In the genomic region with DNA sequence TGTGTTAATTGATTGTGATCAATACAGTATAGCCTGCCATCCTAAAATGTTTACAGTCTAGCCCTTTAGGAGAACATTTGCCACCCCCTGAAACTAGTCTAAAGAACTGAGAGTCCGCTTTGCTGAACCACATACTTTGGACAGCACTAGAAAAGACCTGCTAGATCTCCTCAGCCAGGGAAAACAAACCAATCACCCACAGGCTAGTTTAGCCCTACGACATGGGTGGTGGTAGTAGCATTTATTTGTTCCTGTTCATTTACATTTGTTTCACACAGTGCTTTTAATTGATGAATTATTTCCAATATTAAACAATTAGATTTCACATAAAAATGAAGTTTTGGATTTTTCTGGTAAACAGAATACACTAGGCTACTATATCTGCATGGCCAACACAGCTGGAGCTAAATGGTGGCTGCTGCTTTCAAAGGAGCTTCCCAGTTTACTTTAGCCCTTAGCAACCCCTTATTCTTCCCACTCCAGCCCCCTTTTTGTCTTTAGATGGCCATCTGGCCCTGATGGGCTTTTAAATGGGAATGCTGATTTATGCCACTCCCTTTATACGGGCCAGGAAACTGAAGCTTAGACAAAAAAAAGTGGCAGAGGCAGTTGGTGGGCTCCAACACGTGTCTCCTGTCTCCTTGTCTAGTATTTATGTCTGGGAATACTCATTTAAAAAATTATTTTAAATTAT, we compare ENCODE assay signal across 15 cellular contexts.
DNase-seq lines count a peak whose midpoint lies in the region; ATAC-seq and TF ChIP-seq lines count a peak whose summit lies in the region.
"Had no signal": no experiment of that assay in that cellular context is flagged by ENCODE, and none has a peak within 500 bp of the region (broad histone marks: within the 10 kb centered on the region; RNA-seq: fewer than 3 reads in every experiment).

No MANE protein-coding gene starts in this region.

- TF ChIP-seq POLR2A in esophagus muscularis mucosa (IDR thresholded peaks at IDR 0.05; ENCODE audit: low read depth): no peak

- no peaks in the 10 kb centered on the region for H3K9me3 Mint-ChIP-seq in nephron
- no peaks in the 10 kb centered on the region for H3K9me3 Mint-ChIP-seq in stimulated activated naive B cell treated with anti-CD40 and anti-IgM and Interleukin-4, amounts not matched to agents 10 μg/mL and 1 μg/mL and 100 μg/mL, for 72 hours
- H3K9me3 Mint-ChIP-seq: activated CD4-positive, alpha-beta T cell treated with anti-CD3 and anti-CD28 coated beads, Interleukin-2, amount 10 ng/mL, durations not matched to agents 24 days and 14 days; activated naive CD4-positive, alpha-beta T cell treated with anti-CD3 and anti-CD28 coated beads, Interleukin-2, amount 50 U/mL, for 72 hours; CD4-positive, CD25-positive, alpha-beta regulatory T cell had no signal

- no peak overlapping the region for H3K4me3 ChIP-seq in esophagus muscularis mucosa
- H3K4me3 ChIP-seq: gastroesophageal sphincter had no signal

- H3K27ac ChIP-seq in epithelial cell of prostate (peak overlapping the region; percentile 80), esophagus muscularis mucosa (replicated peaks in 1 of 4) (no peak overlapping the region)
- H3K27ac ChIP-seq: gastroesophageal sphincter had no signal

- DNase-seq in ELF-1 (ENCODE audit: low read depth, low spot score) (peak; percentile 15), NCI-H524 (lab: John Stamatoyannopoulos, UW) (peak; percentile 19 to 78), epithelial cell of prostate (ENCODE audit: low read depth, low spot score) (no peak), esophagus muscularis mucosa (ENCODE audit: extremely low spot score) (no peak), HCEC 1CT (no peak), AG08396 (ENCODE audit: low spot score) (no peak)
- no peak for DNase-seq in stimulated activated naive B cell treated with anti-CD40 and anti-IgM and Interleukin-4, amounts not matched to agents 10 μg/mL and 1 μg/mL and 100 μg/mL, for 72 hours
- DNase-seq: activated CD4-positive, alpha-beta T cell treated with anti-CD3 and anti-CD28 coated beads, Interleukin-2, amount 10 ng/mL, durations not matched to agents 24 days and 14 days; CD4-positive, CD25-positive, alpha-beta regulatory T cell; NCI-H1694 treated with DMSO at 0.1 percent for 48 hours; NCI-H526 treated with DMSO at 0.1 percent for 48 hours; stimulated activated CD4-positive, alpha-beta T cell treated with anti-CD3 and anti-CD28 coated beads, Interleukin-15, amount 100 ng/mL, for 24 hours had no signal

- TF ChIP-seq CTCF in nephron (IDR thresholded peaks at IDR 0.05; ENCODE audit: unreplicated experiment in 3 of 3) (no peak), esophagus muscularis mucosa (IDR thresholded peaks at IDR 0.05) (no peak)

- no peak for TF ChIP-seq EP300 in esophagus muscularis mucosa (IDR thresholded peaks at IDR 0.05)

- intact Hi-C loops in esophagus muscularis mucosa (cut with DNase I): no loop called here

- no peak overlapping the region for H3K4me3 Mint-ChIP-seq in nephron
- no peak overlapping the region for H3K4me3 Mint-ChIP-seq in stimulated activated naive B cell treated with anti-CD40 and anti-IgM and Interleukin-4, amounts not matched to agents 10 μg/mL and 1 μg/mL and 100 μg/mL, for 72 hours
- H3K4me3 Mint-ChIP-seq: activated CD4-positive, alpha-beta T cell treated with anti-CD3 and anti-CD28 coated beads, Interleukin-2, amount 10 ng/mL, durations not matched to agents 24 days and 14 days; CD4-positive, CD25-positive, alpha-beta regulatory T cell had no signal

- H3K27me3 ChIP-seq in esophagus muscularis mucosa: no peaks in the 10 kb centered on the region
- H3K27me3 ChIP-seq: gastroesophageal sphincter had no signal

- H3K4me1 Mint-ChIP-seq in nephron: peaks cover 32% of the 10 kb centered on the region
- H3K4me1 Mint-ChIP-seq in stimulated activated naive B cell treated with anti-CD40 and anti-IgM and Interleukin-4, amounts not matched to agents 10 μg/mL and 1 μg/mL and 100 μg/mL, for 72 hours: peaks cover 2 to 12% of the 10 kb centered on the region in 2 donors
- H3K4me1 Mint-ChIP-seq: activated CD4-positive, alpha-beta T cell treated with anti-CD3 and anti-CD28 coated beads, Interleukin-2, amount 10 ng/mL, durations not matched to agents 24 days and 14 days; CD4-positive, CD25-positive, alpha-beta regulatory T cell had no signal

- 67% methylated on average over 4 of the region's 4 CpGs for WGBS in esophagus muscularis mucosa

- H3K4me1 ChIP-seq in esophagus muscularis mucosa: peaks cover 0 to 13% (median 6%) of the 10 kb centered on the region in 4 donors
- H3K4me1 ChIP-seq: gastroesophageal sphincter had no signal

- no peak for ATAC-seq in stimulated activated naive B cell treated with anti-CD40 and anti-IgM and Interleukin-4, amounts not matched to agents 10 μg/mL and 1 μg/mL and 100 μg/mL, for 72 hours (replicated peaks)
- ATAC-seq: activated naive CD4-positive, alpha-beta T cell treated with anti-CD3 and anti-CD28 coated beads, Interleukin-2, amount 50 U/mL, for 72 hours; gastroesophageal sphincter had no signal

- H3K27me3 Mint-ChIP-seq in nephron (ENCODE audit: low read depth): no peaks in the 10 kb centered on the region
- H3K27me3 Mint-ChIP-seq in stimulated activated naive B cell treated with anti-CD40 and anti-IgM and Interleukin-4, amounts not matched to agents 10 μg/mL and 1 μg/mL and 100 μg/mL, for 72 hours: no peaks in the 10 kb centered on the region

- no peaks in the 10 kb centered on the region for H3K36me3 Mint-ChIP-seq in nephron (ENCODE audit: low read depth)
- no peaks in the 10 kb centered on the region for H3K36me3 Mint-ChIP-seq in stimulated activated naive B cell treated with anti-CD40 and anti-IgM and Interleukin-4, amounts not matched to agents 10 μg/mL and 1 μg/mL and 100 μg/mL, for 72 hours
- H3K36me3 Mint-ChIP-seq: activated naive CD4-positive, alpha-beta T cell treated with anti-CD3 and anti-CD28 coated beads, Interleukin-2, amount 50 U/mL, for 72 hours; CD4-positive, CD25-positive, alpha-beta regulatory T cell had no signal

- H3K27ac Mint-ChIP-seq in nephron: peak overlapping the region; percentile 81 to 83 (median 82)
- H3K27ac Mint-ChIP-seq in stimulated activated naive B cell treated with anti-CD40 and anti-IgM and Interleukin-4, amounts not matched to agents 10 μg/mL and 1 μg/mL and 100 μg/mL, for 72 hours: no peak overlapping the region
- H3K27ac Mint-ChIP-seq: activated CD4-positive, alpha-beta T cell treated with anti-CD3 and anti-CD28 coated beads, Interleukin-2, amount 10 ng/mL, durations not matched to agents 24 days and 14 days; activated naive CD4-positive, alpha-beta T cell treated with anti-CD3 and anti-CD28 coated beads, Interleukin-2, amount 50 U/mL, for 72 hours; CD4-positive, CD25-positive, alpha-beta regulatory T cell had no signal

- no peaks in the 10 kb centered on the region for H3K36me3 ChIP-seq in esophagus muscularis mucosa
- H3K36me3 ChIP-seq: gastroesophageal sphincter had no signal

- H3K9me3 ChIP-seq in esophagus muscularis mucosa: no peaks in the 10 kb centered on the region
- H3K9me3 ChIP-seq: gastroesophageal sphincter had no signal

Comparison
In these comparisons a context has a peak if more than half of its experiments do, and no peak if none do; other contexts are left out.
1. DNase-seq: peak in ELF-1 (single experiment) and NCI-H524 (2 of 2); none in epithelial cell of prostate (single experiment), esophagus muscularis mucosa (single experiment), HCEC 1CT (single experiment), AG08396 (single experiment) and stimulated activated naive B cell treated with anti-CD40 and anti-IgM and Interleukin-4, amounts not matched to agents 10 μg/mL and 1 μg/mL and 100 μg/mL, for 72 hours (single experiment).